In the genomic region with DNA sequence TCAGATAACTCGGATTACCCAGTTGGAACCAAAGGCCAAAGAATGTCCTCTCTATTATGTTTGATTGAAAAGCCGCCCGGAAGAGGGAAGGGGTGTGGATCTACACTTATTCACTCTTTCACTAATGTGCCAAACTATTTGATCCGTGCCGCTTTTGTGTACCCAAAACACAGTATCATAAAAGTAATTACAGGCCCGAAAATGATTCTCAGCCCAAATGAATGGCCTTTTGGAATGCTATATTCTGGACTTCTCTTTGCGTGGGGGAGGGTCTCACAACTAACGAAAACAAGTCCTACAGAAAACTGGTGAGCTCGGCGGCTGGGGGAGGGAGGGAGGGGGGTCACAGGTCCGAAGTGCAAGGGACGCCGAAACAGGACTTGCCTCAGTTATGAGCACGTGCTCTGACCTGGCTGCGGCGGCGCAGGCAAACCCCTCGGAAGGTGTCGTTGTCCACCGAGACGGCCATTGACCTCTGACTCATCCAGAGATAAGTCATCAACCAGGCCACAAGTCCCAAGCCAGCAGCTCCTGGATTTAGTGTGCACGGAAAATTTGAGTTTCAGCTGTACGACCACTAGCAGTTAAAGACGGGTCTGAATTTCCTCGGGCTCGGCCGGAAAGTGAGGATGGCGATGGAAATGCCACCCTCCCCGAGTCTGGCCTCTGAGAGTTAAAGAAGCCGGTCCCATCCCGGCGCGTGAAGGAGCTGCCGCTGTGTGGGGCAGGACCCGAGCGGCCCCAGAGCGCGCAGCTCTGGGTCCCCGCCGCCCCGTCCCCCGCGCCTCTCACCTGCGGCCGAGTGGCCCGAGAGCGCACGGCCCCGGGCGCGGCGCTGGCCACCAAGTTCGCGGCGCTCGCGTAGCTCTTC, we compare ENCODE assay signal across 8 cellular contexts. TPM values are rescaled to one million over a fixed set of nuclear protein-coding genes. Genes with fewer than 3 reads are reported as not detected.
DNase-seq lines count a peak whose midpoint lies in the region; ATAC-seq, FAIRE-seq and TF ChIP-seq lines count a peak whose summit lies in the region.

No MANE protein-coding gene starts in this region.

- in situ Hi-C loops in GM13977 (cut with MboI; ENCODE audit: low pct_unique_long_range_greater_than_20kb, low sequenced_read_pairs, unreplicated experiment), result no loop called here

- peaks cover 31% of the 10 kb centered on the region for H3K4me1 ChIP-seq in Caco-2
- H3K4me1 ChIP-seq in HUES48 (ENCODE audit: control insufficient read depth, insufficient read depth, low read length), result peaks cover 21% of the 10 kb centered on the region
- peaks cover 9% of the 10 kb centered on the region for H3K4me1 ChIP-seq in astrocyte (ENCODE audit: insufficient read depth, low read length)
- peaks cover 2% of the 10 kb centered on the region for H3K4me1 ChIP-seq in right cardiac atrium (ENCODE audit: control insufficient read depth, insufficient read depth, low read length)

- 4% methylated on average over 57 of the region's 57 CpGs for WGBS in right cardiac atrium

- peak overlapping the region; percentile 96 for H2AFZ ChIP-seq in astrocyte (ENCODE audit: low read depth, low read length)

- POLR2A ChIA-PET in Caco-2 (lab: Charles Lee), result interaction anchor here (0.6 to 1.9 kb wide), 20 partner anchors 10 to 308 kb away, joined by 3 to 20 read pairs (median 5); no protein-coding TSS in a partner anchor

- CTCF ChIA-PET in Caco-2 (lab: Charles Lee), result interaction anchor here (0.6 to 1.5 kb wide), 6 partner anchors 19 to 208 kb away, joined by 3 to 8 read pairs (median 3); a partner anchor contains a TSS

- peaks cover 21% of the 10 kb centered on the region for H3K79me2 ChIP-seq in astrocyte (ENCODE audit: insufficient read depth, low read length)

- H3K27ac ChIP-seq in HUES48 (ENCODE audit: low read depth, low read length) (peak overlapping the region; percentile 95), astrocyte (ENCODE audit: low read depth, low read length) (peak overlapping the region; percentile 40), right cardiac atrium (ENCODE audit: low read length) (peak overlapping the region; percentile 90)

- H4K20me1 ChIP-seq in astrocyte (ENCODE audit: insufficient read depth, low read length), result no peaks in the 10 kb centered on the region

- peak; percentile 93 to 97 for DNase-seq in Caco-2
- DNase-seq in astrocyte (ENCODE audit: low read depth), result peak; percentile 61
- peak; percentile 50 to 67 (median 54) for DNase-seq in right cardiac atrium
- DNase-seq in posterior vena cava (ENCODE audit: low spot score), result peak; percentile 87
- DNase-seq in SIG-M5 treated with dmso at 0.1 percent for 504 hours (lab: John Stamatoyannopoulos, UW; ENCODE audit: unreplicated experiment), result no peak
- no peak for DNase-seq in GM13977 (ENCODE audit: low spot score)

- peak overlapping the region; percentile 89 for H3K27ac Mint-ChIP-seq in Caco-2 (ENCODE audit: unreplicated experiment)
- peak overlapping the region; percentile 99 for H3K27ac Mint-ChIP-seq in astrocyte (ENCODE audit: unreplicated experiment)

- H3K9me3 ChIP-seq in Caco-2 (no peaks in the 10 kb centered on the region), HUES48 (ENCODE audit: control insufficient read depth, insufficient read depth, low read length) (no peaks in the 10 kb centered on the region), astrocyte (ENCODE audit: insufficient read depth, low read depth, low read length) (no peaks in the 10 kb centered on the region), right cardiac atrium (ENCODE audit: control insufficient read depth, low read length) (no peaks in the 10 kb centered on the region)

- no peaks in the 10 kb centered on the region for H3K27me3 Mint-ChIP-seq in Caco-2 (ENCODE audit: insufficient read depth, unreplicated experiment)
- no peaks in the 10 kb centered on the region for H3K27me3 Mint-ChIP-seq in astrocyte (ENCODE audit: low read depth, unreplicated experiment)

- peak; percentile 13 to 65 for ATAC-seq in right cardiac atrium
- ATAC-seq in GM18498 (IDR thresholded peaks at IDR 0.05; ENCODE audit: unreplicated experiment), result no peak

- peak overlapping the region; percentile 96 for H3K4me2 ChIP-seq in astrocyte (ENCODE audit: low read length)

- peak overlapping the region; percentile 59 for H3K4me3 ChIP-seq in Caco-2 (ENCODE audit: low read depth, low read length)
- H3K4me3 ChIP-seq in HUES48 (ENCODE audit: low read depth, low read length), result peak overlapping the region; percentile 97
- H3K4me3 ChIP-seq in astrocyte (ENCODE audit: insufficient read depth, low read depth, low read length), result peak overlapping the region; percentile 75
- peak overlapping the region; percentile 78 for H3K4me3 ChIP-seq in right cardiac atrium (ENCODE audit: low read length)

- intact Hi-C loops in Caco-2 (cut with micrococcal nuclease; ENCODE audit: unreplicated experiment) (loop anchor here (1.0 to 2.0 kb wide), 5 partner anchors 11 to 85 kb away; a partner anchor contains a TSS), right cardiac atrium (cut with DNase I) (no loop called here), posterior vena cava (cut with DNase I) (loop anchor here in 1 of 2 donors (5.0 kb wide), 1 partner anchor 37 kb away; no protein-coding TSS in a partner anchor)

- H3K4me3 Mint-ChIP-seq in Caco-2 (ENCODE audit: unreplicated experiment) (peak overlapping the region; percentile 86), astrocyte (ENCODE audit: unreplicated experiment) (peak overlapping the region; percentile 96)

- H3K9me3 Mint-ChIP-seq in Caco-2 (ENCODE audit: unreplicated experiment) (no peaks in the 10 kb centered on the region), astrocyte (ENCODE audit: unreplicated experiment) (no peaks in the 10 kb centered on the region)

- no peak for FAIRE-seq in astrocyte (lab: Jason Lieb, UNC)

- TF ChIP-seq CTCF in Caco-2 (IDR thresholded peaks at IDR 0.05; ENCODE audit: insufficient read depth in 1 of 2, low read depth in 1 of 2, low read length in 1 of 2, severe bottlenecking in 1 of 2, unreplicated experiment in 1 of 2), result no peak
- TF ChIP-seq CTCF in astrocyte (IDR thresholded peaks at IDR 0.05; ENCODE audit: insufficient read depth, low read depth, low read length), result no peak
- no peak for TF ChIP-seq CTCF in GM13977 (IDR thresholded peaks at IDR 0.05; ENCODE audit: extremely low read depth, insufficient read depth, missing control alignments)

- H3K36me3 Mint-ChIP-seq in Caco-2 (ENCODE audit: insufficient read depth, unreplicated experiment) (no peaks in the 10 kb centered on the region), astrocyte (ENCODE audit: low read depth, unreplicated experiment) (no peaks in the 10 kb centered on the region)

- H3K27me3 ChIP-seq in Caco-2 (replicated peaks; ENCODE audit: control insufficient read depth, insufficient read depth, low read length) (no peaks in the 10 kb centered on the region), HUES48 (ENCODE audit: control insufficient read depth, insufficient read depth, low read length) (no peaks in the 10 kb centered on the region; the same call in 1 of the 2 replicates), astrocyte (ENCODE audit: insufficient read depth, low read length) (no peaks in the 10 kb centered on the region), right cardiac atrium (ENCODE audit: control insufficient read depth, insufficient read depth) (no peaks in the 10 kb centered on the region)

- H3K4me1 Mint-ChIP-seq in Caco-2 (ENCODE audit: low read depth, unreplicated experiment) (peaks cover 34% of the 10 kb centered on the region), astrocyte (ENCODE audit: low read depth, unreplicated experiment) (peaks cover 22% of the 10 kb centered on the region)

- BruUV-seq in Caco-2 (replicated peaks; lab: Mats Ljungman, UMichigan), result TSS peak; percentile 83

- H3K9ac ChIP-seq in HUES48 (ENCODE audit: low read depth, low read length) (peak overlapping the region; percentile 95), astrocyte (ENCODE audit: low read length) (peak overlapping the region; percentile 85)

- no peaks in the 10 kb centered on the region for H3K36me3 ChIP-seq in Caco-2 (ENCODE audit: control insufficient read depth, insufficient read depth, low read length)
- no peaks in the 10 kb centered on the region for H3K36me3 ChIP-seq in HUES48 (ENCODE audit: control insufficient read depth, insufficient read depth, low read length)
- no peaks in the 10 kb centered on the region for H3K36me3 ChIP-seq in astrocyte (ENCODE audit: insufficient read depth, low read length)

RNA-seq across cellular contexts. Expression of a gene that starts 0.7 kb away (rescaled TPM):
- total RNA-seq in Caco-2 (2022) (57.2 and 57.8 TPM in 2 replicates), astrocyte (57.2 and 66.5 TPM in 2 replicates), right cardiac atrium (100 to 1,000 TPM in 2 of 4 donors, 10 to 100 TPM in 2; 81.6 to 123 (median 98.1) TPM), posterior vena cava (100 to 1,000 TPM; 118 to 140 TPM)
- 46.7 TPM for polyA plus RNA-seq in right cardiac atrium

RNA-seq across cellular contexts. Expression of a gene that starts 47.7 kb away (rescaled TPM):
- total RNA-seq in Caco-2 (2022) (not detected in 2 replicates), astrocyte (not detected in 2 replicates), right cardiac atrium (not detected), posterior vena cava (not detected)
- not detected for polyA plus RNA-seq in right cardiac atrium

Comparison
In these comparisons a context has a peak if more than half of its experiments do, and no peak if none do; other contexts are left out.
1. DNase-seq: peak in Caco-2 (2 of 2), astrocyte (single experiment), right cardiac atrium (3 of 3) and posterior vena cava (single experiment); none in SIG-M5 treated with dmso at 0.1 percent for 504 hours (single experiment) and GM13977 (single experiment).
2. H3K27ac ChIP-seq: peak in every context shown above with its lines; median percentile 95 in HUES48; 90 in right cardiac atrium; 40 in astrocyte.
3. Peak in every context shown above with its lines, with median percentiles within 50 percentile points of each other: H3K4me3 ChIP-seq.